8 cellular contexts compared by ENCODE assay signal in genomic region chr19:41521860-41522555, GRCh38. TPM values are rescaled to one million over a fixed set of nuclear protein-coding genes. Genes with fewer than 3 reads are reported as not detected.
DNase-seq lines count a peak whose midpoint lies in the region; ATAC-seq and TF ChIP-seq lines count a peak whose summit lies in the region.

No MANE protein-coding gene starts in this region.

- peak; percentile 26 for DNase-seq in A673 (ENCODE audit: low spot score)
- DNase-seq in activated CD4-positive, alpha-beta T cell treated with anti-CD3 and anti-CD28 coated beads, Interleukin-2, amount 50 U/mL, for 4 hours: peak; percentile 19 to 25
- no peak for DNase-seq in esophagus squamous epithelium (lab: John Stamatoyannopoulos, UW)
- DNase-seq in stimulated activated CD4-positive, alpha-beta T cell treated with anti-CD3 and anti-CD28 coated beads, Interleukin-4, amount 100 ng/mL, for 1 hour: peak; percentile 43
- DNase-seq in anterior cingulate cortex (lab: John Stamatoyannopoulos, UW): no peak

- H3K36me3 ChIP-seq in A673 (ENCODE audit: insufficient read depth, low read length, poor library complexity, severe bottlenecking): no peaks in the 10 kb centered on the region
- no peaks in the 10 kb centered on the region for H3K36me3 ChIP-seq in esophagus squamous epithelium

- 4 to 5% methylated on average over 21 of the region's 58 CpGs for WGBS in esophagus squamous epithelium, 2 donors

- no peak for TF ChIP-seq POLR2A in esophagus squamous epithelium (IDR thresholded peaks at IDR 0.05)

- CTCF ChIA-PET in A673 (lab: Charles Lee): no interaction called here

- ATAC-seq in HG02759 (IDR thresholded peaks at IDR 0.05; ENCODE audit: unreplicated experiment) (peak; percentile 54), GM19395 (IDR thresholded peaks at IDR 0.05; ENCODE audit: unreplicated experiment) (no peak), GM21576 (IDR thresholded peaks at IDR 0.05; ENCODE audit: unreplicated experiment) (no peak)

- TF ChIP-seq CTCF in A673 (conservative IDR thresholded peaks at IDR 0.05; ENCODE audit: low read depth, low read length): no peak
- no peak for TF ChIP-seq CTCF in esophagus squamous epithelium (IDR thresholded peaks at IDR 0.05)

- POLR2A ChIA-PET in A673 (lab: Charles Lee; ENCODE audit: low non-redundant PET): no interaction called here

- intact Hi-C loops in A673 (cut with micrococcal nuclease; ENCODE audit: unreplicated experiment) (no loop called here), esophagus squamous epithelium (cut with DNase I) (no loop called here)

- no TSS peak for BruUV-seq in A673 (replicated peaks; lab: Mats Ljungman, UMichigan)

- H3K27me3 ChIP-seq in A673 (replicated peaks; ENCODE audit: insufficient read depth, low read depth, low read length, poor library complexity): peaks cover 90% of the 10 kb centered on the region
- H3K27me3 ChIP-seq in esophagus squamous epithelium: peaks cover 0 to 98% (median 3%) of the 10 kb centered on the region in 4 donors

- H3K4me3 ChIP-seq in A673 (ENCODE audit: low read depth, low read length, poor library complexity, severe bottlenecking): peak overlapping the region; percentile 22
- H3K4me3 ChIP-seq in esophagus squamous epithelium: peak overlapping the region; percentile 16 to 61 (median 31)

- no peaks in the 10 kb centered on the region for H3K9me3 ChIP-seq in A673 (ENCODE audit: low read depth, low read length, poor library complexity, severe bottlenecking)
- no peaks in the 10 kb centered on the region for H3K9me3 ChIP-seq in esophagus squamous epithelium

- peaks cover 4% of the 10 kb centered on the region for H3K4me1 ChIP-seq in A673 (ENCODE audit: insufficient read depth, low read length, poor library complexity, severe bottlenecking)
- H3K4me1 ChIP-seq in esophagus squamous epithelium: peaks cover 0 to 9% (median 3%) of the 10 kb centered on the region in 3 donors

- no peak overlapping the region for H3K27ac ChIP-seq in A673 (ENCODE audit: low read depth, low read length, poor library complexity, severe bottlenecking)
- peak overlapping the region; percentile 19 to 75 (median 57) for H3K27ac ChIP-seq in esophagus squamous epithelium

RNA-seq across cellular contexts. Expression of gene CEACAM21, which starts 54.0 kb away (rescaled TPM):
- 4.3 and 6.1 TPM in 2 replicates for total RNA-seq in A673 (2021)
- total RNA-seq in esophagus squamous epithelium: 1 to 10 TPM in 1 of 4 donors, under 1 TPM in 1, not detected in 2; 0.57 to 3.7 TPM

Comparison
In these comparisons a context has a peak if more than half of its experiments do, and no peak if none do; other contexts are left out.
1. DNase-seq: peak in A673 (single experiment), activated CD4-positive, alpha-beta T cell treated with anti-CD3 and anti-CD28 coated beads, Interleukin-2, amount 50 U/mL, for 4 hours (2 of 2) and stimulated activated CD4-positive, alpha-beta T cell treated with anti-CD3 and anti-CD28 coated beads, Interleukin-4, amount 100 ng/mL, for 1 hour (single experiment); none in esophagus squamous epithelium (single experiment) and anterior cingulate cortex (0 of 58).